1 cellular context compared by ENCODE assay signal in the genomic region with DNA sequence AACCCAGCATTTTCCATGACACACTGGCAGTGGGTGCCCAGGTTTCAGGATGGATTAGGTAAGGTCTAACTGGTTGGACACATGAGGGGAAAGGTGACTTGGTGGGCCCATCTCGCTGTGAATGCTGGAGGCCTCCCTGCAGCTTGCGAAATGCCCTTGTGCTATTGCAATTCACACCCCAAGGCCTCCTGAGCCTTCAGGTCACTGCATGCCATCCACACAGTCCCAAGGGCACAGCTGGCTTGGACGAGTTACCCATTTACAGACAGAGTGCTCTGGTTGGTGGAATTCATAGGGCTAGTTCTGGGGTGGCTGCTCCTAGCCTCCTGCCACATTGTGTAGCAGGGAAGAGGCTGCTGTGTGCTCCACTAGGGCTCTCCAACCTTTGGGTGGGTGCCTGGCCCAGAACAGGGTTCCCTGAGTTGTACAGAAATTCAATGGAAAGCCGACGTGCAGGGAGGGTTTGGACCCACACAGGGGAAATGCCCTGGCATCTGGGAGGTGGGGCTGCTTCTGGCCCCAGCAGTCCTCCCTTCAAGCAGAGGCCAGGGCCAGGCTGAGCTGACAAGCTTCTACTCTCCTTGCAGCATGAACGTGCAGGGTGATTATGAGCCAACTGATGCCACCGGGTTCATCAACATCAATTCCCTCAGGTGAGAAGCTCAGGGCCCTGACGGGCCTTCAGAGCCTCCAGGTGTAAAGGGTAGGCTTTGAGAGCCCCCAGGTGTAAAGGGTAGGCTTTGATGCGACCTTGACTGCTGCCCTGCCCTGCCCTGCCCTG.
A peak's percentile ranks its signal among the peaks of the same experiment; 100 is the strongest.
TF ChIP-seq lines count a peak whose summit lies in the region.

No MANE protein-coding gene starts in this region.

TF ChIP-seq in HepG2, 621 proteins besides CTCF, POLR2A, EP300 and RAD21 (continued from another document and continues in another):
- TF ChIP-seq, protein P1, sequence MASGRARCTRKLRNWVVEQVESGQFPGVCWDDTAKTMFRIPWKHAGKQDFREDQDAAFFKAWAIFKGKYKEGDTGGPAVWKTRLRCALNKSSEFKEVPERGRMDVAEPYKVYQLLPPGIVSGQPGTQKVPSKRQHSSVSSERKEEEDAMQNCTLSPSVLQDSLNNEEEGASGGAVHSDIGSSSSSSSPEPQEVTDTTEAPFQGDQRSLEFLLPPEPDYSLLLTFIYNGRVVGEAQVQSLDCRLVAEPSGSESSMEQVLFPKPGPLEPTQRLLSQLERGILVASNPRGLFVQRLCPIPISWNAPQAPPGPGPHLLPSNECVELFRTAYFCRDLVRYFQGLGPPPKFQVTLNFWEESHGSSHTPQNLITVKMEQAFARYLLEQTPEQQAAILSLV (CRISPR knock-in tag; IDR thresholded peaks at IDR 0.05; ENCODE audit: borderline replicate concordance): no peak
- peak; percentile 73; the same call in 1 of the 2 replicates for TF ChIP-seq POLR2AphosphoS2 (IDR thresholded peaks at IDR 0.05; ENCODE audit: low read depth, low read length)
- TF ChIP-seq ZNF224 (CRISPR knock-in tag; IDR thresholded peaks at IDR 0.05): peak; percentile 49; the same call in 1 of the 2 replicates
- no peak for TF ChIP-seq FOXC1 (CRISPR knock-in tag; IDR thresholded peaks at IDR 0.05; ENCODE audit: borderline replicate concordance)
- TF ChIP-seq ZNF788 (CRISPR knock-in tag; IDR thresholded peaks at IDR 0.05; ENCODE audit: borderline replicate concordance): peak; percentile 89
- peak; percentile 81; the same call in 1 of the 2 replicates for TF ChIP-seq ZBTB7A (CRISPR knock-in tag; IDR thresholded peaks at IDR 0.05)
- TF ChIP-seq, protein P2, sequence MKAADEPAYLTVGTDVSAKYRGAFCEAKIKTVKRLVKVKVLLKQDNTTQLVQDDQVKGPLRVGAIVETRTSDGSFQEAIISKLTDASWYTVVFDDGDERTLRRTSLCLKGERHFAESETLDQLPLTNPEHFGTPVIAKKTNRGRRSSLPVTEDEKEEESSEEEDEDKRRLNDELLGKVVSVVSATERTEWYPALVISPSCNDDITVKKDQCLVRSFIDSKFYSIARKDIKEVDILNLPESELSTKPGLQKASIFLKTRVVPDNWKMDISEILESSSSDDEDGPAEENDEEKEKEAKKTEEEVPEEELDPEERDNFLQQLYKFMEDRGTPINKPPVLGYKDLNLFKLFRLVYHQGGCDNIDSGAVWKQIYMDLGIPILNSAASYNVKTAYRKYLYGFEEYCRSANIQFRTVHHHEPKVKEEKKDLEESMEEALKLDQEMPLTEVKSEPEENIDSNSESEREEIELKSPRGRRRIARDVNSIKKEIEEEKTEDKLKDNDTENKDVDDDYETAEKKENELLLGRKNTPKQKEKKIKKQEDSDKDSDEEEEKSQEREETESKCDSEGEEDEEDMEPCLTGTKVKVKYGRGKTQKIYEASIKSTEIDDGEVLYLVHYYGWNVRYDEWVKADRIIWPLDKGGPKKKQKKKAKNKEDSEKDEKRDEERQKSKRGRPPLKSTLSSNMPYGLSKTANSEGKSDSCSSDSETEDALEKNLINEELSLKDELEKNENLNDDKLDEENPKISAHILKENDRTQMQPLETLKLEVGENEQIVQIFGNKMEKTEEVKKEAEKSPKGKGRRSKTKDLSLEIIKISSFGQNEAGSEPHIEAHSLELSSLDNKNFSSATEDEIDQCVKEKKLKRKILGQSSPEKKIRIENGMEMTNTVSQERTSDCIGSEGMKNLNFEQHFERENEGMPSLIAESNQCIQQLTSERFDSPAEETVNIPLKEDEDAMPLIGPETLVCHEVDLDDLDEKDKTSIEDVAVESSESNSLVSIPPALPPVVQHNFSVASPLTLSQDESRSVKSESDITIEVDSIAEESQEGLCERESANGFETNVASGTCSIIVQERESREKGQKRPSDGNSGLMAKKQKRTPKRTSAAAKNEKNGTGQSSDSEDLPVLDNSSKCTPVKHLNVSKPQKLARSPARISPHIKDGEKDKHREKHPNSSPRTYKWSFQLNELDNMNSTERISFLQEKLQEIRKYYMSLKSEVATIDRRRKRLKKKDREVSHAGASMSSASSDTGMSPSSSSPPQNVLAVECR (CRISPR knock-in tag; IDR thresholded peaks at IDR 0.05; ENCODE audit: borderline replicate concordance): peak; percentile 67
- TF ChIP-seq HIC2 (CRISPR knock-in tag; IDR thresholded peaks at IDR 0.05; ENCODE audit: low read depth): peak; percentile 96
- TF ChIP-seq NCOA1 (CRISPR knock-in tag; IDR thresholded peaks at IDR 0.05): no peak
- peak; percentile 82 for TF ChIP-seq SPEN (CRISPR knock-in tag; IDR thresholded peaks at IDR 0.05; ENCODE audit: low read depth)
- TF ChIP-seq ZNF317 (CRISPR knock-in tag; IDR thresholded peaks at IDR 0.05): peak; percentile 73
- no peak for TF ChIP-seq ZNF432 (CRISPR knock-in tag; IDR thresholded peaks at IDR 0.05; ENCODE audit: borderline replicate concordance)
- no peak for TF ChIP-seq ASH2L (IDR thresholded peaks at IDR 0.05; ENCODE audit: insufficient read length, low read depth, low read length)
- TF ChIP-seq MAF1 (CRISPR knock-in tag; IDR thresholded peaks at IDR 0.05; ENCODE audit: borderline replicate concordance): 0 out of 2 replicates have a peak, but pooled peaks have one; percentile 79
- TF ChIP-seq TBL1XR1 (IDR thresholded peaks at IDR 0.05; ENCODE audit: borderline replicate concordance, low read length, partially characterized antibody): peak; percentile 24
- no peak; the same call in 1 of the 2 replicates for TF ChIP-seq ZMAT3 (CRISPR knock-in tag; conservative IDR thresholded peaks at IDR 0.05)
- no peak for TF ChIP-seq ZNF883 (CRISPR knock-in tag; IDR thresholded peaks at IDR 0.05; ENCODE audit: not compliant biosample characterization)
- peak; percentile 43 for TF ChIP-seq SKI (IDR thresholded peaks at IDR 0.05; ENCODE audit: partially characterized antibody)
- no peak for TF ChIP-seq ZNF530 (CRISPR knock-in tag; IDR thresholded peaks at IDR 0.05; ENCODE audit: low read depth)
- peak; percentile 76; the same call in 1 of the 2 replicates for TF ChIP-seq ZGPAT (CRISPR knock-in tag; IDR thresholded peaks at IDR 0.05)
- 0 out of 2 replicates have a peak, but pooled peaks have one; percentile 20 for TF ChIP-seq ZNF674 (CRISPR knock-in tag; IDR thresholded peaks at IDR 0.05; ENCODE audit: low read depth)
- peak; percentile 88 for TF ChIP-seq IKZF4 (CRISPR knock-in tag; IDR thresholded peaks at IDR 0.05; ENCODE audit: borderline replicate concordance, low read depth, not compliant biosample characterization)
- TF ChIP-seq ZBTB8A (CRISPR knock-in tag; IDR thresholded peaks at IDR 0.05; ENCODE audit: borderline replicate concordance, low read depth): peak; percentile 52; the same call in 1 of the 2 replicates
- TF ChIP-seq NPAS2 (CRISPR knock-in tag; IDR thresholded peaks at IDR 0.05; ENCODE audit: borderline replicate concordance): no peak
- TF ChIP-seq KAT2B (IDR thresholded peaks at IDR 0.05; ENCODE audit: borderline replicate concordance, low read depth, low read length): no peak
- TF ChIP-seq PAX8 (CRISPR knock-in tag; IDR thresholded peaks at IDR 0.05; ENCODE audit: borderline replicate concordance): 0 out of 2 replicates have a peak, but pooled peaks have one; percentile 59
- TF ChIP-seq, protein P3, sequence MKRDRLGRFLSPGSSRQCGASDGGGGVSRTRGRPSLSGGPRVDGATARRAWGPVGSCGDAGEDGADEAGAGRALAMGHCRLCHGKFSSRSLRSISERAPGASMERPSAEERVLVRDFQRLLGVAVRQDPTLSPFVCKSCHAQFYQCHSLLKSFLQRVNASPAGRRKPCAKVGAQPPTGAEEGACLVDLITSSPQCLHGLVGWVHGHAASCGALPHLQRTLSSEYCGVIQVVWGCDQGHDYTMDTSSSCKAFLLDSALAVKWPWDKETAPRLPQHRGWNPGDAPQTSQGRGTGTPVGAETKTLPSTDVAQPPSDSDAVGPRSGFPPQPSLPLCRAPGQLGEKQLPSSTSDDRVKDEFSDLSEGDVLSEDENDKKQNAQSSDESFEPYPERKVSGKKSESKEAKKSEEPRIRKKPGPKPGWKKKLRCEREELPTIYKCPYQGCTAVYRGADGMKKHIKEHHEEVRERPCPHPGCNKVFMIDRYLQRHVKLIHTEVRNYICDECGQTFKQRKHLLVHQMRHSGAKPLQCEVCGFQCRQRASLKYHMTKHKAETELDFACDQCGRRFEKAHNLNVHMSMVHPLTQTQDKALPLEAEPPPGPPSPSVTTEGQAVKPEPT (CRISPR knock-in tag; IDR thresholded peaks at IDR 0.05; ENCODE audit: low read depth): no peak
- TF ChIP-seq RBM39 (IDR thresholded peaks at IDR 0.05; ENCODE audit: low read depth, low read length, poor library complexity, severe bottlenecking): no peak
- TF ChIP-seq DDIT3 (CRISPR knock-in tag; IDR thresholded peaks at IDR 0.05): no peak
- TF ChIP-seq TEAD2 (CRISPR knock-in tag; IDR thresholded peaks at IDR 0.05): no peak
- 0 out of 2 replicates have a peak, but pooled peaks have one; percentile 73 for TF ChIP-seq WIZ (CRISPR knock-in tag; IDR thresholded peaks at IDR 0.05)
- peak; percentile 90 for TF ChIP-seq HNRNPL (IDR thresholded peaks at IDR 0.05; ENCODE audit: low read depth, low read length)
- no peak for TF ChIP-seq NFIC (IDR thresholded peaks at IDR 0.05; ENCODE audit: low read length)
- TF ChIP-seq, protein P4, sequence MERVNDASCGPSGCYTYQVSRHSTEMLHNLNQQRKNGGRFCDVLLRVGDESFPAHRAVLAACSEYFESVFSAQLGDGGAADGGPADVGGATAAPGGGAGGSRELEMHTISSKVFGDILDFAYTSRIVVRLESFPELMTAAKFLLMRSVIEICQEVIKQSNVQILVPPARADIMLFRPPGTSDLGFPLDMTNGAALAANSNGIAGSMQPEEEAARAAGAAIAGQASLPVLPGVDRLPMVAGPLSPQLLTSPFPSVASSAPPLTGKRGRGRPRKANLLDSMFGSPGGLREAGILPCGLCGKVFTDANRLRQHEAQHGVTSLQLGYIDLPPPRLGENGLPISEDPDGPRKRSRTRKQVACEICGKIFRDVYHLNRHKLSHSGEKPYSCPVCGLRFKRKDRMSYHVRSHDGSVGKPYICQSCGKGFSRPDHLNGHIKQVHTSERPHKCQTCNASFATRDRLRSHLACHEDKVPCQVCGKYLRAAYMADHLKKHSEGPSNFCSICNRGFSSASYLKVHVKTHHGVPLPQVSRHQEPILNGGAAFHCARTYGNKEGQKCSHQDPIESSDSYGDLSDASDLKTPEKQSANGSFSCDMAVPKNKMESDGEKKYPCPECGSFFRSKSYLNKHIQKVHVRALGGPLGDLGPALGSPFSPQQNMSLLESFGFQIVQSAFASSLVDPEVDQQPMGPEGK (CRISPR knock-in tag; IDR thresholded peaks at IDR 0.05): peak; percentile 80
- TF ChIP-seq SETDB1 (CRISPR knock-in tag; IDR thresholded peaks at IDR 0.05; ENCODE audit: borderline replicate concordance): no peak
- TF ChIP-seq, protein P5, sequence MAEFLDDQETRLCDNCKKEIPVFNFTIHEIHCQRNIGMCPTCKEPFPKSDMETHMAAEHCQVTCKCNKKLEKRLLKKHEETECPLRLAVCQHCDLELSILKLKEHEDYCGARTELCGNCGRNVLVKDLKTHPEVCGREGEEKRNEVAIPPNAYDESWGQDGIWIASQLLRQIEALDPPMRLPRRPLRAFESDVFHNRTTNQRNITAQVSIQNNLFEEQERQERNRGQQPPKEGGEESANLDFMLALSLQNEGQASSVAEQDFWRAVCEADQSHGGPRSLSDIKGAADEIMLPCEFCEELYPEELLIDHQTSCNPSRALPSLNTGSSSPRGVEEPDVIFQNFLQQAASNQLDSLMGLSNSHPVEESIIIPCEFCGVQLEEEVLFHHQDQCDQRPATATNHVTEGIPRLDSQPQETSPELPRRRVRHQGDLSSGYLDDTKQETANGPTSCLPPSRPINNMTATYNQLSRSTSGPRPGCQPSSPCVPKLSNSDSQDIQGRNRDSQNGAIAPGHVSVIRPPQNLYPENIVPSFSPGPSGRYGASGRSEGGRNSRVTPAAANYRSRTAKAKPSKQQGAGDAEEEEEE (CRISPR knock-in tag; IDR thresholded peaks at IDR 0.05; ENCODE audit: borderline replicate concordance): no peak
- no peak for TF ChIP-seq NFRKB (IDR thresholded peaks at IDR 0.05)
- TF ChIP-seq, protein P6, sequence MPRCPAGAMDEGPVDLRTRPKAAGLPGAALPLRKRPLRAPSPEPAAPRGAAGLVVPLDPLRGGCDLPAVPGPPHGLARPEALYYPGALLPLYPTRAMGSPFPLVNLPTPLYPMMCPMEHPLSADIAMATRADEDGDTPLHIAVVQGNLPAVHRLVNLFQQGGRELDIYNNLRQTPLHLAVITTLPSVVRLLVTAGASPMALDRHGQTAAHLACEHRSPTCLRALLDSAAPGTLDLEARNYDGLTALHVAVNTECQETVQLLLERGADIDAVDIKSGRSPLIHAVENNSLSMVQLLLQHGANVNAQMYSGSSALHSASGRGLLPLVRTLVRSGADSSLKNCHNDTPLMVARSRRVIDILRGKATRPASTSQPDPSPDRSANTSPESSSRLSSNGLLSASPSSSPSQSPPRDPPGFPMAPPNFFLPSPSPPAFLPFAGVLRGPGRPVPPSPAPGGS (CRISPR knock-in tag; IDR thresholded peaks at IDR 0.05): peak; percentile 80; the same call in 1 of the 2 replicates
- no peak; the same call in 1 of the 2 replicates for TF ChIP-seq CREBL2 (CRISPR knock-in tag; IDR thresholded peaks at IDR 0.05; ENCODE audit: borderline replicate concordance)
- no peak for TF ChIP-seq ZFP36L2 (CRISPR knock-in tag; IDR thresholded peaks at IDR 0.05)
